15 cellular contexts compared by ENCODE assay signal in genomic region chr6:128208851-128209580, GRCh38.
DNase-seq lines count a peak whose midpoint lies in the region; ATAC-seq and TF ChIP-seq lines count a peak whose summit lies in the region.
"Had no signal": no experiment of that assay in that cellular context is flagged by ENCODE, and none has a peak within 500 bp of the region (broad histone marks: within the 10 kb centered on the region; RNA-seq: fewer than 3 reads in every experiment).

No MANE protein-coding gene starts in this region.

- H3K4me3 Mint-ChIP-seq in chondrocyte (ENCODE audit: unreplicated experiment): no peak overlapping the region
- H3K4me3 Mint-ChIP-seq in stimulated activated naive B cell treated with anti-CD40 and anti-IgM and Interleukin-4, amounts not matched to agents 10 μg/mL and 1 μg/mL and 100 μg/mL, for 72 hours: no peak overlapping the region

- H3K36me3 Mint-ChIP-seq in chondrocyte (ENCODE audit: low read depth): no peaks in the 10 kb centered on the region
- peaks cover 4 to 13% of the 10 kb centered on the region in 2 donors for H3K36me3 Mint-ChIP-seq in stimulated activated naive B cell treated with anti-CD40 and anti-IgM and Interleukin-4, amounts not matched to agents 10 μg/mL and 1 μg/mL and 100 μg/mL, for 72 hours

- peaks cover 49% of the 10 kb centered on the region for H3K4me1 Mint-ChIP-seq in chondrocyte (ENCODE audit: low read depth)
- H3K4me1 Mint-ChIP-seq in stimulated activated naive B cell treated with anti-CD40 and anti-IgM and Interleukin-4, amounts not matched to agents 10 μg/mL and 1 μg/mL and 100 μg/mL, for 72 hours: peaks cover 16 to 50% of the 10 kb centered on the region in 2 donors

- H3K9me3 Mint-ChIP-seq in chondrocyte (ENCODE audit: low read depth): no peaks in the 10 kb centered on the region
- peaks cover 4 to 7% of the 10 kb centered on the region in 2 donors for H3K9me3 Mint-ChIP-seq in stimulated activated naive B cell treated with anti-CD40 and anti-IgM and Interleukin-4, amounts not matched to agents 10 μg/mL and 1 μg/mL and 100 μg/mL, for 72 hours

- DNase-seq in AG08395 (ENCODE audit: low spot score) (peak; percentile 51), HT1080 (ENCODE audit: low read depth) (peak; percentile 64), chondrocyte (ENCODE audit: low spot score) (no peak), left lobe of liver (ENCODE audit: low spot score) (no peak)
- DNase-seq in stimulated activated naive B cell treated with anti-CD40 and anti-IgM and Interleukin-4, amounts not matched to agents 10 μg/mL and 1 μg/mL and 100 μg/mL, for 72 hours: no peak
- DNase-seq: AML-193; central memory CD4-positive, alpha-beta T cell; DMS153; midbrain; NCI-H2107; NCI-H774; SHP77 treated with DMSO at 0.1 percent for 48 hours had no signal

- H3K27ac Mint-ChIP-seq in chondrocyte (ENCODE audit: unreplicated experiment): peak overlapping the region; percentile 70
- H3K27ac Mint-ChIP-seq in stimulated activated naive B cell treated with anti-CD40 and anti-IgM and Interleukin-4, amounts not matched to agents 10 μg/mL and 1 μg/mL and 100 μg/mL, for 72 hours: no peak overlapping the region

- no peak for TF ChIP-seq CTCF in chondrocyte (IDR thresholded peaks at IDR 0.05)

- H3K27me3 Mint-ChIP-seq in chondrocyte (ENCODE audit: low read depth): no peaks in the 10 kb centered on the region
- H3K27me3 Mint-ChIP-seq in stimulated activated naive B cell treated with anti-CD40 and anti-IgM and Interleukin-4, amounts not matched to agents 10 μg/mL and 1 μg/mL and 100 μg/mL, for 72 hours: no peaks in the 10 kb centered on the region

- peak; percentile 45 for ATAC-seq in left lobe of liver
- no peak for ATAC-seq in GM18502 (IDR thresholded peaks at IDR 0.05; ENCODE audit: poor library complexity, unreplicated experiment)
- ATAC-seq in GM21447 (IDR thresholded peaks at IDR 0.05; ENCODE audit: unreplicated experiment): no peak
- ATAC-seq in stimulated activated naive B cell treated with anti-CD40 and anti-IgM and Interleukin-4, amounts not matched to agents 10 μg/mL and 1 μg/mL and 100 μg/mL, for 72 hours (replicated peaks): no peak
- no peak for ATAC-seq in GM21390 (IDR thresholded peaks at IDR 0.05; ENCODE audit: unreplicated experiment)

Comparison
In these comparisons a context has a peak if more than half of its experiments do, and no peak if none do; other contexts are left out.
1. DNase-seq: peak in AG08395 (single experiment) and HT1080 (single experiment); none in chondrocyte (single experiment), left lobe of liver (single experiment) and stimulated activated naive B cell treated with anti-CD40 and anti-IgM and Interleukin-4, amounts not matched to agents 10 μg/mL and 1 μg/mL and 100 μg/mL, for 72 hours (single experiment).